In the genomic region with DNA sequence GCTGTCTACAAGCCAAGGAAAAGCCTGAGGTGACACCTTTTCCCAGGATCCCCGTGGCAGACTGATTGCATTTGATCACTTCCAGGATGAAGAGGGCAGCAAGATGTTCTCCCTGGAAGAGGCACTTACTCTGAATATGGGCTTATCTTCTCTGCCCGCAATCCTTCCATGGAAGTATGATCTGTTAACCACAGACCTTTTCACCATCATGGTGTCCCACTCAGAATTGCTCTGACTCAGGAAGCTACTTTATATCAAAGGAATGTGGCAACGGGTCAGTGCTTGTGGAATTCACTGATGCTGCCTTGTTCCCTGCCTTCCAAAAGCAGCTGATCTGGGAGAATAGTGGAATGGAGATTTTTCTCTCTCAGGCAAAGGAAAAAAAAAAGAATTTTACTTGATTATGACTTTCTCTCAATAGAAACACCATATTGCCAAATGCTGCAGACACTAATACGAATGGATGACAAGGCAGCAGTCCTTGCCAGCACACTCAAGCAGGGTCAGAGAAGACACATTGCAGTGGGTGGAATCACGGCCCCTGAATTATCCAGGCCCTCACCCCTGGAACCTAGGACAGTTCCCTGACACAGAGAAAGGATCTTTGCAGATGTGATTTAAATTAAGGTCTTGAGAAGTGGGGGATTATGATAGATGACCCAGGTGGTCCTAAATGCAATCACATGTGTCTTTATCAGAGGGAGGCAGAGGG, we compare ENCODE assay signal across 5 cellular contexts. TPM values are rescaled to one million over a fixed set of nuclear protein-coding genes. Genes with fewer than 3 reads are reported as not detected.
"Had no signal": no experiment of that assay in that cellular context is flagged by ENCODE, and none has a peak within 500 bp of the region (broad histone marks: within the 10 kb centered on the region; RNA-seq: fewer than 3 reads in every experiment).

No MANE protein-coding gene starts in this region.

RNA-seq across cellular contexts. Expression of gene KCNJ12, which starts 53.9 kb away (rescaled TPM):
- total RNA-seq: activated B cell treated with CpG ODN at 0.5 μM for 24 hours; activated CD4-positive, alpha-beta memory T cell treated with anti-CD3 and anti-CD28 coated beads for 36 hours; activated CD8-positive, alpha-beta memory T cell treated with anti-CD3 and anti-CD28 coated beads, Interleukin-2, amount 10 ng/mL, durations not matched to agents 7 days and 5 days; esophagus mucosa; natural killer cell treated with Interleukin-12 subunit alpha and Interleukin-12 subunit beta and Interleukin-15 and Interleukin-18, amount 100 ng/mL, for 72 hours had no signal
